1 cellular context compared by ENCODE assay signal in genomic region chr2:75560022-75560767, GRCh38.
TF ChIP-seq lines count a peak whose summit lies in the region.

No MANE protein-coding gene starts in this region.

TF ChIP-seq in HEK293, 187 proteins besides CTCF, POLR2A, EP300 and RAD21 (continued from another document):
- TF ChIP-seq ZBTB44 (tag by site-specific recombination; IDR thresholded peaks at IDR 0.05), result no peak
- no peak for TF ChIP-seq ZNF121 (tag by site-specific recombination; IDR thresholded peaks at IDR 0.05)
- peak; percentile 39 for TF ChIP-seq GLIS2 (tag by site-specific recombination; IDR thresholded peaks at IDR 0.05)
- TF ChIP-seq ZNF626 (tag by site-specific recombination; IDR thresholded peaks at IDR 0.05), result no peak
- TF ChIP-seq ZNF571 (tag by site-specific recombination; IDR thresholded peaks at IDR 0.05), result no peak
- TF ChIP-seq ZNF76 (tag by site-specific recombination; IDR thresholded peaks at IDR 0.05; ENCODE audit: borderline replicate concordance, low read depth), result no peak
- TF ChIP-seq ZNF544 (tag by site-specific recombination; IDR thresholded peaks at IDR 0.05), result no peak
- TF ChIP-seq ZNF292 (tag by site-specific recombination; IDR thresholded peaks at IDR 0.05; ENCODE audit: borderline replicate concordance, low read depth), result no peak
- 0 out of 2 replicates have a peak, but pooled peaks have one; percentile 30 for TF ChIP-seq ZNF777 (tag by site-specific recombination; IDR thresholded peaks at IDR 0.05; ENCODE audit: borderline replicate concordance)
- TF ChIP-seq ZNF133 (tag by site-specific recombination; IDR thresholded peaks at IDR 0.05), result no peak
- TF ChIP-seq ZBTB48 (tag by site-specific recombination; IDR thresholded peaks at IDR 0.05), result no peak
- no peak for TF ChIP-seq ZSCAN18 (tag by site-specific recombination; IDR thresholded peaks at IDR 0.05)
- peak; percentile 58 for TF ChIP-seq ZNF335 (tag by site-specific recombination; conservative IDR thresholded peaks at IDR 0.05)
- TF ChIP-seq ZSCAN23 (tag by site-specific recombination; IDR thresholded peaks at IDR 0.05), result no peak
- no peak for TF ChIP-seq ZNF707 (tag by site-specific recombination; IDR thresholded peaks at IDR 0.05)
- no peak for TF ChIP-seq SETDB1 (IDR thresholded peaks at IDR 0.05; ENCODE audit: insufficient read length, low read length)
- no peak for TF ChIP-seq ZNF211 (tag by site-specific recombination; IDR thresholded peaks at IDR 0.05; ENCODE audit: low read depth)
- TF ChIP-seq PRDM6 (tag by site-specific recombination; IDR thresholded peaks at IDR 0.05), result no peak
- peak; percentile 78 for TF ChIP-seq ZBTB26 (tag by site-specific recombination; optimal IDR thresholded peaks at IDR 0.05)
